In genomic region chr20:324177-325042, GRCh38 we compare ENCODE assay signal across 8 cellular contexts. TPM values are rescaled to one million over a fixed set of nuclear protein-coding genes. Genes with fewer than 3 reads are reported as not detected.
DNase-seq lines count a peak whose midpoint lies in the region; ATAC-seq and TF ChIP-seq lines count a peak whose summit lies in the region.

No MANE protein-coding gene starts in this region.

- no peaks in the 10 kb centered on the region for H3K27me3 ChIP-seq in mucosa of rectum (ENCODE audit: control insufficient read depth in 2 of 2, insufficient read depth in 2 of 2, low read length in 2 of 2)

- peaks cover 29% of the 10 kb centered on the region for H3K79me2 ChIP-seq in OCI-LY7 (ENCODE audit: insufficient read depth, low read depth, low read length)

- peak overlapping the region; percentile 99 for H3K4me2 ChIP-seq in OCI-LY7 (ENCODE audit: low read length)

- H3K9me3 ChIP-seq in OCI-LY7 (ENCODE audit: low read length): no peaks in the 10 kb centered on the region
- no peaks in the 10 kb centered on the region for H3K9me3 ChIP-seq in mucosa of rectum (ENCODE audit: control insufficient read depth in 2 of 2, low read length in 2 of 2)

- DNase-seq in DMS114 treated with DMSO at 0.1 percent for 48 hours (lab: John Stamatoyannopoulos, UW; ENCODE audit: unreplicated experiment) (peak; percentile 80), HuH-7 (ENCODE audit: low spot score) (peak; percentile 90), OCI-LY7 (ENCODE audit: low spot score) (peak; percentile 94), activated T-cell treated with anti-CD3 and anti-CD28 coated beads for 4 hours (peak; percentile 92), epithelial cell of proximal tubule (ENCODE audit: low read depth) (no peak)
- DNase-seq in stimulated activated CD8-positive, alpha-beta memory T cell treated with anti-CD3 and anti-CD28 coated beads, Interleukin-4, amount 100 ng/mL, for 4 hours (ENCODE audit: low read depth in 2 of 2, low spot score in 1 of 2): peak; percentile 76 to 84

- TSS peak; percentile 96 for BruUV-seq in OCI-LY7 (replicated peaks; lab: Mats Ljungman, UMichigan)

- peak; percentile 49 for ATAC-seq in GM21515 (IDR thresholded peaks at IDR 0.05; ENCODE audit: unreplicated experiment)

- no peaks in the 10 kb centered on the region for H3K9me2 ChIP-seq in OCI-LY7 (ENCODE audit: insufficient read depth, low read length)

- H3K27ac ChIP-seq in OCI-LY7 (ENCODE audit: low read depth, low read length, poor library complexity, severe bottlenecking) (peak overlapping the region; percentile 81), mucosa of rectum (ENCODE audit: low read depth in 2 of 2, low read length in 2 of 2) (peak overlapping the region; percentile 88 to 90)

- CTCF ChIA-PET in OCI-LY7 (lab: Charles Lee; ENCODE audit: unreplicated experiment): interaction anchor here (0.5 to 1.4 kb wide), 3 partner anchors 14 to 85 kb away, joined by 4 to 6 read pairs (median 4); no protein-coding TSS in a partner anchor

- TF ChIP-seq CTCF in OCI-LY7 (conservative IDR thresholded peaks at IDR 0.05; ENCODE audit: low read length): peak; percentile 53
- TF ChIP-seq CTCF in epithelial cell of proximal tubule (conservative IDR thresholded peaks at IDR 0.05; ENCODE audit: low read depth, low read length): peak; percentile 39

- H4K20me1 ChIP-seq in OCI-LY7 (ENCODE audit: insufficient read depth, low read length): peaks cover 13% of the 10 kb centered on the region; the same call in 1 of the 2 replicates

- peak overlapping the region; percentile 91 for H2AFZ ChIP-seq in OCI-LY7 (ENCODE audit: low read length)

- peak overlapping the region; percentile 83 to 89 for H3K9ac ChIP-seq in mucosa of rectum (ENCODE audit: low read depth in 1 of 2, low read length in 2 of 2)

- H3K4me3 ChIP-seq in OCI-LY7 (ENCODE audit: low read depth, low read length, poor library complexity, severe bottlenecking) (peak overlapping the region; percentile 98), epithelial cell of proximal tubule (ENCODE audit: low read depth, low read length) (peak overlapping the region; percentile 65), mucosa of rectum (ENCODE audit: low read length in 2 of 2) (peak overlapping the region; percentile 67 to 88)

- intact Hi-C loops in OCI-LY7 (cut with micrococcal nuclease; ENCODE audit: unreplicated experiment): loop anchor here (1.0 kb wide), 2 partner anchors 14 to 27 kb away; partner anchors contain the start of gene ZCCHC3

- H3K4me1 ChIP-seq in OCI-LY7 (ENCODE audit: insufficient read depth, low read length, poor library complexity, severe bottlenecking) (peaks cover 25% of the 10 kb centered on the region), mucosa of rectum (ENCODE audit: control insufficient read depth in 2 of 2, insufficient read depth in 2 of 2, low read length in 2 of 2) (peaks cover 12 to 14% of the 10 kb centered on the region in 2 donors)

- H3K36me3 ChIP-seq in OCI-LY7 (ENCODE audit: insufficient read depth, low read length): peaks cover 21% of the 10 kb centered on the region
- H3K36me3 ChIP-seq in mucosa of rectum (ENCODE audit: control insufficient read depth in 2 of 2, insufficient read depth in 2 of 2, low read length in 2 of 2): no peaks in the 10 kb centered on the region

- POLR2A ChIA-PET in OCI-LY7 (lab: Charles Lee): interaction anchor here (0.6 to 3.0 kb wide), 11 partner anchors 12 to 83 kb away, joined by 3 to 12 read pairs (median 3); partner anchors contain the start of genes TRIB3 and ZCCHC3

RNA-seq across cellular contexts. Expression of gene SOX12, which starts 0.9 kb away (rescaled TPM):
- 12.9 and 16.4 TPM in 2 replicates for total RNA-seq in OCI-LY7 (2014; rRNA removed; shearing (Covaris generic))
- total RNA-seq in OCI-LY7 (2022): 43.8 and 46.6 TPM in 2 replicates
- total RNA-seq in epithelial cell of proximal tubule: 7.9 and 10.1 TPM in 2 replicates

RNA-seq across cellular contexts. Expression of gene NRSN2, which starts 22.5 kb away (rescaled TPM):
- 0.32 and 0.49 TPM in 2 replicates for total RNA-seq in OCI-LY7 (2014; rRNA removed; shearing (Covaris generic))
- total RNA-seq in OCI-LY7 (2022): 0.66 and 0.86 TPM in 2 replicates
- 49.1 and 52.4 TPM in 2 replicates for total RNA-seq in epithelial cell of proximal tubule

RNA-seq across cellular contexts. Expression of gene ZCCHC3, which starts 27.0 kb away (rescaled TPM):
- total RNA-seq in OCI-LY7 (2014; rRNA removed; shearing (Covaris generic)): 39.8 and 45.3 TPM in 2 replicates
- 34.8 and 35.6 TPM in 2 replicates for total RNA-seq in OCI-LY7 (2022)
- total RNA-seq in epithelial cell of proximal tubule: 12.4 and 20.3 TPM in 2 replicates

RNA-seq across cellular contexts. Expression of gene C20orf96, which starts 33.9 kb away (rescaled TPM):
- 2.6 and 6.3 TPM in 2 replicates for total RNA-seq in OCI-LY7 (2014; rRNA removed; shearing (Covaris generic))
- total RNA-seq in OCI-LY7 (2022) (12.6 and 13.1 TPM in 2 replicates), epithelial cell of proximal tubule (1.7 and 3.9 TPM in 2 replicates)

RNA-seq across cellular contexts. Expression of gene TRIB3, which starts 56.1 kb away (rescaled TPM):
- 87.2 and 114 TPM in 2 replicates for total RNA-seq in OCI-LY7 (2014; rRNA removed; shearing (Covaris generic))
- total RNA-seq in OCI-LY7 (2022) (92.7 and 111 TPM in 2 replicates), epithelial cell of proximal tubule (78.8 and 112 TPM in 2 replicates)

Comparison
In these comparisons a context has a peak if more than half of its experiments do, and no peak if none do; other contexts are left out.
1. RNA of gene NRSN2, which starts 22.5 kb away (total RNA-seq): 49.1 to 52.4 TPM in epithelial cell of proximal tubule; 0.32 to 0.86 TPM in OCI-LY7; every median in the first group is over 10 times any median in the second.
2. Peak in every context shown above with its lines, with median percentiles within 50 percentile points of each other: H3K4me3 ChIP-seq.